1 cellular context compared by ENCODE assay signal in genomic region chr5:112976432-112977309, GRCh38.
TF ChIP-seq lines count a peak whose summit lies in the region.

Gene DCP2 (plus strand): TSS chr5:112976798. CDS start chr5:112976934, 136 bp downstream.

TF ChIP-seq in GM12878, 131 proteins besides CTCF, POLR2A, EP300 and RAD21 (continued from another document and continues in another):
- peak; percentile 76 for TF ChIP-seq MLLT1 (IDR thresholded peaks at IDR 0.05)
- no peak; the same call in 1 of the 2 replicates for TF ChIP-seq DPF2 (IDR thresholded peaks at IDR 0.05)
- peak; percentile 97 for TF ChIP-seq SP1 (IDR thresholded peaks at IDR 0.05; ENCODE audit: low read depth, low read length)
- TF ChIP-seq ZBED1 (IDR thresholded peaks at IDR 0.05; ENCODE audit: borderline replicate concordance) = no peak
- peak; percentile 45; the same call in 1 of the 2 replicates for TF ChIP-seq MXI1 (IDR thresholded peaks at IDR 0.05; ENCODE audit: low read depth, low read length)
- no peak for TF ChIP-seq CBX3 (IDR thresholded peaks at IDR 0.05; ENCODE audit: borderline replicate concordance, low read depth)
- peak; percentile 73 for TF ChIP-seq PML (IDR thresholded peaks at IDR 0.05; ENCODE audit: low read length)
- TF ChIP-seq SMC3 (IDR thresholded peaks at IDR 0.05; ENCODE audit: borderline replicate concordance, low read length) = no peak
- TF ChIP-seq SREBF1 (IDR thresholded peaks at IDR 0.05; ENCODE audit: low read length) = 0 out of 2 replicates have a peak, but pooled peaks have one; percentile 25
- TF ChIP-seq CHD2 (IDR thresholded peaks at IDR 0.05; ENCODE audit: borderline replicate concordance, low read depth, low read length) = peak; percentile 91
- TF ChIP-seq GATAD2B (conservative IDR thresholded peaks at IDR 0.05; ENCODE audit: low read depth) = peak; percentile 67
- TF ChIP-seq IRF5 (IDR thresholded peaks at IDR 0.05; ENCODE audit: borderline replicate concordance) = no peak
- TF ChIP-seq TAF1 (IDR thresholded peaks at IDR 0.05; ENCODE audit: borderline replicate concordance, low read depth, low read length) = peak; percentile 75; the same call in 1 of the 2 replicates
- TF ChIP-seq CBX5 (IDR thresholded peaks at IDR 0.05; ENCODE audit: low read depth) = 0 out of 2 replicates have a peak, but pooled peaks have one; percentile 71
- TF ChIP-seq CEBPB (IDR thresholded peaks at IDR 0.05; ENCODE audit: borderline replicate concordance in 1 of 2, low read depth in 2 of 2, low read length in 2 of 2) = no peak
- TF ChIP-seq ATF7 (IDR thresholded peaks at IDR 0.05; ENCODE audit: low read depth) = no peak
- peak; percentile 92 for TF ChIP-seq POLR2AphosphoS5 (IDR thresholded peaks at IDR 0.05; ENCODE audit: low read length)
- no peak for TF ChIP-seq SUPT20H (IDR thresholded peaks at IDR 0.05; ENCODE audit: borderline replicate concordance, control insufficient read depth, low read depth, low read length)
- no peak for TF ChIP-seq PBX3 (IDR thresholded peaks at IDR 0.05; ENCODE audit: insufficient replicate concordance, low read depth, low read length)
- TF ChIP-seq ZNF274 (IDR thresholded peaks at IDR 0.05; ENCODE audit: insufficient read depth, insufficient read length) = no peak
- TF ChIP-seq MTA2 (IDR thresholded peaks at IDR 0.05; ENCODE audit: low read depth) = peak; percentile 39; the same call in 1 of the 2 replicates
- TF ChIP-seq PRDM15 (CRISPR knock-in tag; IDR thresholded peaks at IDR 0.05) = no peak
- TF ChIP-seq HDGF (IDR thresholded peaks at IDR 0.05) = 0 out of 2 replicates have a peak, but pooled peaks have one; percentile 21
- TF ChIP-seq IKZF2 (IDR thresholded peaks at IDR 0.05) = peak in 1 of 2 experiments; percentile 75; a peak in 3 of 4 replicates
- no peak for TF ChIP-seq SIX5 (IDR thresholded peaks at IDR 0.05; ENCODE audit: low read depth, low read length, severe bottlenecking)
- peak; percentile 64; the same call in 1 of the 2 replicates for TF ChIP-seq SMAD5 (IDR thresholded peaks at IDR 0.05; ENCODE audit: low read depth)
- 0 out of 2 replicates have a peak, but pooled peaks have one; percentile 40 for TF ChIP-seq TCF3 (IDR thresholded peaks at IDR 0.05; ENCODE audit: borderline replicate concordance, insufficient read depth, low read depth, low read length)
- TF ChIP-seq NFXL1 (IDR thresholded peaks at IDR 0.05; ENCODE audit: borderline replicate concordance) = no peak
- no peak for TF ChIP-seq CEBPZ (IDR thresholded peaks at IDR 0.05; ENCODE audit: low read depth, low read length)
- TF ChIP-seq ZNF622 (IDR thresholded peaks at IDR 0.05) = no peak
- TF ChIP-seq SUZ12 (IDR thresholded peaks at IDR 0.05; ENCODE audit: unreplicated experiment) = no peak
- TF ChIP-seq POLR2AphosphoS2 (IDR thresholded peaks at IDR 0.05; ENCODE audit: low read depth, low read length) = peak; percentile 64
- TF ChIP-seq IKZF1 (conservative IDR thresholded peaks at IDR 0.05) = peak; percentile 89
- no peak for TF ChIP-seq HSF1 (IDR thresholded peaks at IDR 0.05; ENCODE audit: low read depth, low read length)
- peak; percentile 72; the same call in 1 of the 2 replicates for TF ChIP-seq SPI1 (IDR thresholded peaks at IDR 0.05; ENCODE audit: borderline replicate concordance, insufficient read depth, low read depth, low read length)
- peak; percentile 52; the same call in 1 of the 2 replicates for TF ChIP-seq ELK1 (IDR thresholded peaks at IDR 0.05; ENCODE audit: low read depth, low read length)
- TF ChIP-seq MYC (IDR thresholded peaks at IDR 0.05; ENCODE audit: insufficient read depth, insufficient read length, insufficient replicate concordance, low read length, severe bottlenecking) = peak; percentile 21
- no peak for TF ChIP-seq FOXK2 (IDR thresholded peaks at IDR 0.05)
- no peak for TF ChIP-seq ATF3 (IDR thresholded peaks at IDR 0.05; ENCODE audit: borderline replicate concordance, extremely low read depth, low read depth, low read length)
- TF ChIP-seq JUNB (IDR thresholded peaks at IDR 0.05) = no peak
- no peak; the same call in 1 of the 2 replicates for TF ChIP-seq NFYA (IDR thresholded peaks at IDR 0.05; ENCODE audit: borderline replicate concordance, low read depth, low read length)
- no peak for TF ChIP-seq MEF2A (IDR thresholded peaks at IDR 0.05; ENCODE audit: insufficient read depth, low read depth, low read length)
- peak; percentile 50; the same call in 1 of the 2 replicates for TF ChIP-seq CBFB (IDR thresholded peaks at IDR 0.05; ENCODE audit: low read depth)
- TF ChIP-seq ZNF24 (IDR thresholded peaks at IDR 0.05) = no peak
- no peak for TF ChIP-seq ZNF217 (IDR thresholded peaks at IDR 0.05)
- peak; percentile 95 for TF ChIP-seq E2F4 (IDR thresholded peaks at IDR 0.05; ENCODE audit: low read depth, low read length)
- TF ChIP-seq IRF4 (IDR thresholded peaks at IDR 0.05; ENCODE audit: low read depth, low read length) = peak; percentile 24; the same call in 1 of the 2 replicates
- TF ChIP-seq SMAD1 (IDR thresholded peaks at IDR 0.05; ENCODE audit: low read depth, partially characterized antibody) = no peak
- no peak for TF ChIP-seq TCF12 (IDR thresholded peaks at IDR 0.05; ENCODE audit: low read depth, low read length)
- peak in 1 of 2 experiments; percentile 78; a peak in 1 of 3 replicates for TF ChIP-seq EGR1 (IDR thresholded peaks at IDR 0.05; ENCODE audit: borderline replicate concordance in 1 of 2, low read depth in 2 of 2, low read length in 2 of 2)
- TF ChIP-seq NBN (IDR thresholded peaks at IDR 0.05) = peak; percentile 74
- TF ChIP-seq WRNIP1 (IDR thresholded peaks at IDR 0.05; ENCODE audit: borderline replicate concordance, low read depth, low read length) = no peak
- peak; percentile 52; the same call in 2 of the 3 replicates for TF ChIP-seq POU2F2 (IDR thresholded peaks at IDR 0.05; ENCODE audit: borderline replicate concordance, low read depth, low read length)
